23 cellular contexts compared by ENCODE assay signal in the genomic region with DNA sequence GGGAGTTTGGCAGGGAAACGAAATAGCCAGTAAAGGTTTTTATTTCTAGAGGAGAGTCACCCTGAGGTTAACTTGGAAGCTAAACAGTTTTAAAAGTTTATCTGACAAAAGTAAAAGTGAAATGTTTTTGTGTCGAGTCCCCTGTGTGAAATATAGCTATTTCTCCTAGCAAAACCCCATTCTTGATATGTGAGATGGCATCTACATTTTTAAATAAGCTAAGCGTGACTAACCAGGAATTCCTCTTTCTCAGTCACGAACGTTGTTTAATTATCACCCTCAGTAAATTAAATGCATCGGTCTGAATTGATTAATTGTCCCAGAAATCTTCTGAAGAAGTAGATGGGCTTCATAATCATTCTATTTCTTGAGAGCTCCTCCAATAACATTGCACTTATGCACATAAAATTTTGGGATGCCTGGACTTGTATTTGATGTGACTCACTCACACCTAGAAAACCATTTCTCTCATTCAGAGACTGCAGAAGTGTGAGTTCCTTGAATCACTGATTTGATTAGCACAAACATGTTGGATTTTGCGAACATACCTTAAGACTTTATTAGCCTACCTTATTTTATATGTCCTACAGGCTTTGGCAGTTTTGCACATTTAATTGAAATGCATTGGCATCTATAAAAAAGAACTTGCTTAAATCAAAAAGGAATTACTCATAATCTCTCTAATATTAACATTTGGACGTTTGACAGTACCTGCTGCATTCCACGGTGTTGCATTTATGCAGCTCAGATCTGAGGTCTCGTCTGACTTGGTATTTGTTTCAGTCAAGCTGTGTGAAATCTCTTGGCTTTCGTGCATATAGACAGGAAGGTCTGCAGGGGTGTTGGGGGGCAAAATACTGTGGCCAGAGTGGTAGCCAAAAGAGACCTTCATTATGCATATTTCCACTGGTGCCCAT.
A peak's percentile ranks its signal among the peaks of the same experiment; 100 is the strongest.
DNase-seq lines count a peak whose midpoint lies in the region; ATAC-seq, FAIRE-seq and TF ChIP-seq lines count a peak whose summit lies in the region.
"Had no signal": no experiment of that assay in that cellular context is flagged by ENCODE, and none has a peak within 500 bp of the region (broad histone marks: within the 10 kb centered on the region; RNA-seq: fewer than 3 reads in every experiment).

No MANE protein-coding gene starts in this region.

- no peaks in the 10 kb centered on the region for H3K36me3 Mint-ChIP-seq in mesothelial cell of epicardium
- H3K36me3 Mint-ChIP-seq: stimulated activated effector memory CD8-positive, alpha-beta T cell treated with anti-CD3 and anti-CD28 coated beads, Interleukin-12 subunit alpha, Interleukin-12 subunit beta, amount 100 ng/mL, for 72 hours had no signal

- ATAC-seq in HG02759 (IDR thresholded peaks at IDR 0.05; ENCODE audit: unreplicated experiment): no peak
- ATAC-seq: activated naive CD8-positive, alpha-beta T cell treated with anti-CD3 and anti-CD28 coated beads, Interleukin-2, amount 50 U/mL, for 24 hours; HCT116; lower lobe of right lung; psoas muscle had no signal

- H3K4me3 Mint-ChIP-seq in mesothelial cell of epicardium: no peak overlapping the region
- H3K4me3 Mint-ChIP-seq: activated naive CD8-positive, alpha-beta T cell treated with anti-CD3 and anti-CD28 coated beads, Interleukin-2, amount 50 U/mL, for 24 hours; stimulated activated effector memory CD8-positive, alpha-beta T cell treated with anti-CD3 and anti-CD28 coated beads, Interleukin-12 subunit alpha, Interleukin-12 subunit beta, amount 100 ng/mL, for 72 hours had no signal

- H3K27me3 Mint-ChIP-seq in mesothelial cell of epicardium (ENCODE audit: low read depth): peaks cover 22% of the 10 kb centered on the region

- DNase-seq in G401 (ENCODE audit: low spot score): peak; percentile 55
- no peak for DNase-seq in RCC 7860 (ENCODE audit: low spot score)
- DNase-seq in bronchial epithelial cell (ENCODE audit: low read depth): peak; percentile 92
- DNase-seq in kidney tubule cell (ENCODE audit: low spot score): peak; percentile 44
- DNase-seq in stimulated activated naive CD4-positive, alpha-beta T cell (lab: John Stamatoyannopoulos, UW): no peak
- DNase-seq in mesothelial cell of epicardium (ENCODE audit: low spot score in 2 of 2, unreplicated experiment in 2 of 2): no peak
- DNase-seq in T-helper 1 cell: no peak
- DNase-seq: activated CD4-positive, alpha-beta T cell treated with anti-CD3 and anti-CD28 coated beads, Interleukin-2, amount 50 U/mL, for 4 hours; activated effector memory CD4-positive, alpha-beta T cell treated with Interleukin-2 at 50 U/mL for 16 hours; activated naive CD8-positive, alpha-beta T cell treated with anti-CD3 and anti-CD28 coated beads, Interleukin-2, amount 50 U/mL, for 24 hours; dermis blood vessel endothelial cell; foreskin melanocyte; Kasumi-1; lower lobe of right lung; NCI-H1105; NCI-H2081 treated with DMSO at 0.1 percent for 48 hours; psoas muscle; uterus had no signal

- in situ Hi-C loops in G401 (cut with HindIII; ENCODE audit: low sequenced_read_pairs): no loop called here

- no peak overlapping the region for H3K4me3 ChIP-seq in bronchial epithelial cell (ENCODE audit: low read depth, low read length)
- H3K4me3 ChIP-seq: cardiac muscle cell, hepatocyte, lower lobe of right lung, psoas muscle, uterus had no signal

- peak; percentile 33 for FAIRE-seq in RCC 7860 (lab: Jason Lieb, UNC)
- no peak for FAIRE-seq in bronchial epithelial cell (lab: Jason Lieb, UNC)

- H3K36me3 ChIP-seq in bronchial epithelial cell (ENCODE audit: control insufficient read depth, insufficient read depth, low read length): no peaks in the 10 kb centered on the region
- H3K36me3 ChIP-seq: cardiac muscle cell, lower lobe of right lung, uterus had no signal

- H3K27me3 ChIP-seq in bronchial epithelial cell (ENCODE audit: control insufficient read depth, insufficient read depth, low read length): no peaks in the 10 kb centered on the region
- H3K27me3 ChIP-seq: cardiac muscle cell, uterus had no signal

- no peaks in the 10 kb centered on the region for H3K9me3 Mint-ChIP-seq in mesothelial cell of epicardium
- H3K9me3 Mint-ChIP-seq: activated naive CD8-positive, alpha-beta T cell treated with anti-CD3 and anti-CD28 coated beads, Interleukin-2, amount 50 U/mL, for 24 hours; stimulated activated effector memory CD8-positive, alpha-beta T cell treated with anti-CD3 and anti-CD28 coated beads, Interleukin-12 subunit alpha, Interleukin-12 subunit beta, amount 100 ng/mL, for 72 hours had no signal

- H3K4me1 Mint-ChIP-seq in mesothelial cell of epicardium: peaks cover 15% of the 10 kb centered on the region
- H3K4me1 Mint-ChIP-seq: activated naive CD8-positive, alpha-beta T cell treated with anti-CD3 and anti-CD28 coated beads, Interleukin-2, amount 50 U/mL, for 24 hours; stimulated activated effector memory CD8-positive, alpha-beta T cell treated with anti-CD3 and anti-CD28 coated beads, Interleukin-12 subunit alpha, Interleukin-12 subunit beta, amount 100 ng/mL, for 72 hours had no signal

- no peak overlapping the region for H3K27ac Mint-ChIP-seq in mesothelial cell of epicardium
- H3K27ac Mint-ChIP-seq: activated naive CD8-positive, alpha-beta T cell treated with anti-CD3 and anti-CD28 coated beads, Interleukin-2, amount 50 U/mL, for 24 hours; stimulated activated effector memory CD8-positive, alpha-beta T cell treated with anti-CD3 and anti-CD28 coated beads, Interleukin-12 subunit alpha, Interleukin-12 subunit beta, amount 100 ng/mL, for 72 hours had no signal

- TF ChIP-seq CTCF in bronchial epithelial cell (IDR thresholded peaks at IDR 0.05; ENCODE audit: insufficient read depth, low read length, severe bottlenecking) (no peak), mesothelial cell of epicardium (IDR thresholded peaks at IDR 0.05; ENCODE audit: unreplicated experiment) (no peak)

Comparison
In these comparisons a context has a peak if more than half of its experiments do, and no peak if none do; other contexts are left out.
1. DNase-seq: peak in G401 (single experiment), bronchial epithelial cell (single experiment) and kidney tubule cell (single experiment); none in RCC 7860 (single experiment), stimulated activated naive CD4-positive, alpha-beta T cell (0 of 6), mesothelial cell of epicardium (0 of 2) and T-helper 1 cell (0 of 5).